ENCODE assay signal across 12 cellular contexts in the genomic region with DNA sequence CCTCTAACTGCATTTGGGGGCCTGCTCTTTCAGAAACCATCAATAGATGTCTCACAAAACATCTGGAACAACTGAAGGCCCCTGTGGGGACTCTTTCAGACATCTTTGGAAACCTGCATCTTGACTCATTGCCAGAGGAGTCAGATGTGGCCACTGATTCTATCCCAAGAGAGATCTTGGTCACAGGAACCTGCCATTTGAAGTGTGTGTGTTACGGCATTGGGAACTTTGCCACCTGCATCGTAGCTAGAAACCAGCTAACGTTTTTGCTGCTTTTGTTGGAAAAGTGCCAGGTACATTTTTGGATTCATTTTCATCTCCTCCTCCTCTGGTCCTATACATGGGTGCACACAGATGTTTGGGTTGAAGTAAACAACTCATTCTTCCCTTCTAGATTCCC.
"Had no signal": no experiment of that assay in that cellular context is flagged by ENCODE, and none has a peak within 500 bp of the region (broad histone marks: within the 10 kb centered on the region; RNA-seq: fewer than 3 reads in every experiment).

No MANE protein-coding gene starts in this region.

- ATAC-seq: effector memory CD8-positive, alpha-beta T cell; gastroesophageal sphincter had no signal

- DNase-seq: activated CD4-positive, alpha-beta T cell treated with anti-CD3 and anti-CD28 coated beads for 48 hours; activated gamma-delta T cell treated with Interleukin-2 at 50 U/mL for 16 hours; activated T-cell treated with anti-CD3 and anti-CD28 coated beads for 4 hours; adrenal gland; effector memory CD8-positive, alpha-beta T cell; hypothalamus; kidney glomerular epithelial cell; midbrain; stimulated activated CD4-positive, alpha-beta T cell treated with anti-CD3 and anti-CD28 coated beads, Interleukin-2, amount 100 ng/mL, for 48 hours; stimulated activated CD8-positive, alpha-beta memory T cell treated with anti-CD3 and anti-CD28 coated beads, Interleukin-4, amount 100 ng/mL, for 48 hours; transverse colon had no signal

- H3K27me3 Mint-ChIP-seq: effector memory CD8-positive, alpha-beta T cell had no signal

- H3K9me3 Mint-ChIP-seq: effector memory CD8-positive, alpha-beta T cell had no signal

- H3K4me3 Mint-ChIP-seq: effector memory CD8-positive, alpha-beta T cell had no signal
